ENCODE assay signal across 8 cellular contexts in genomic region chr11:95302211-95302610, GRCh38.
"Had no signal": no experiment of that assay in that cellular context is flagged by ENCODE, and none has a peak within 500 bp of the region (broad histone marks: within the 10 kb centered on the region; RNA-seq: fewer than 3 reads in every experiment).

No MANE protein-coding gene starts in this region.

- H3K36me3 ChIP-seq: HAP-1 had no signal

- DNase-seq: GOT3, H7, H9, HCEC 1CT, HFFc6 had no signal

- H3K9me3 Mint-ChIP-seq: H9, HFFc6 had no signal

- H3K27ac Mint-ChIP-seq: HFFc6 had no signal

- H2AFZ ChIP-seq: GM23248 had no signal

- H3K27ac ChIP-seq: GM23248 had no signal

- H3K9me3 ChIP-seq: HAP-1 had no signal

- H3K9ac ChIP-seq: GM23248 had no signal

- ATAC-seq: HCT116 had no signal

- H3K4me3 ChIP-seq: GM23248, HAP-1 had no signal

- H3K4me3 Mint-ChIP-seq: H9, HFFc6 had no signal
